Comparison of ENCODE assay signal across 22 cellular contexts in genomic region chr2:235734168-235734567, GRCh38.
DNase-seq lines count a peak whose midpoint lies in the region; ATAC-seq and TF ChIP-seq lines count a peak whose summit lies in the region.
"Had no signal": no experiment of that assay in that cellular context is flagged by ENCODE, and none has a peak within 500 bp of the region (broad histone marks: within the 10 kb centered on the region; RNA-seq: fewer than 3 reads in every experiment).

No MANE protein-coding gene starts in this region.

- no peak for TF ChIP-seq POLR2A in esophagus muscularis mucosa (IDR thresholded peaks at IDR 0.05; ENCODE audit: low read depth)
- no peak for TF ChIP-seq POLR2A in vagina (IDR thresholded peaks at IDR 0.05)

- no peak overlapping the region for H4K8ac ChIP-seq in mesenchymal stem cell (ENCODE audit: low read length)

- H4K91ac ChIP-seq in mesenchymal stem cell (ENCODE audit: low read length), result no peak overlapping the region

- no peak overlapping the region for H3K4me2 ChIP-seq in mesenchymal stem cell (ENCODE audit: low read length, poor library complexity, severe bottlenecking)

- no peak overlapping the region for H2AFZ ChIP-seq in mesenchymal stem cell (ENCODE audit: low read depth, low read length)

- TF ChIP-seq CTCF in heart right ventricle (IDR thresholded peaks at IDR 0.05) (no peak), esophagus muscularis mucosa (IDR thresholded peaks at IDR 0.05) (no peak), vagina (IDR thresholded peaks at IDR 0.05) (no peak)

- H3K9ac ChIP-seq in mesenchymal stem cell (ENCODE audit: low read length), result peak overlapping the region; percentile 76

- no peak for DNase-seq in heart right ventricle
- no peak for DNase-seq in Right ventricle myocardium superior
- no peak for DNase-seq in esophagus muscularis mucosa (ENCODE audit: extremely low spot score)
- DNase-seq in mesenchymal stem cell, result no peak
- no peak for DNase-seq in vagina (ENCODE audit: extremely low spot score in 2 of 2)
- no peak for DNase-seq in NCI-H69 (lab: John Stamatoyannopoulos, UW)
- no peak for DNase-seq in GDM1 (lab: John Stamatoyannopoulos, UW)
- DNase-seq: 8988T; ACHN; BE2C; CD8-positive, alpha-beta memory T cell; DMS153; DND-41; NCI-H1048; NCI-H1417; NCI-H1694; NCI-H2029 treated with DMSO at 0.1 percent for 48 hours; NCI-H446 treated with DMSO at 0.1 percent for 48 hours; NCI-H526; SIG-M5 had no signal

- H3K27ac ChIP-seq in heart right ventricle (peak overlapping the region in 8 of 10 donors; percentile 21 to 57 (median 40)), esophagus muscularis mucosa (replicated peaks in 1 of 4) (peak overlapping the region; percentile 9 to 66 (median 53)), mesenchymal stem cell (ENCODE audit: low read length, poor library complexity, severe bottlenecking) (no peak overlapping the region), vagina (peak overlapping the region; percentile 44)
- H3K27ac ChIP-seq: RWPE1 had no signal

- H3K23ac ChIP-seq in mesenchymal stem cell (ENCODE audit: low read length in 2 of 2), result no peak overlapping the region

- intact Hi-C loops in heart right ventricle (cut with DNase I) (no loop called here), Right ventricle myocardium superior (cut with DNase I) (no loop called here), esophagus muscularis mucosa (cut with DNase I) (no loop called here), vagina (cut with DNase I) (no loop called here)

- TF ChIP-seq EP300 in esophagus muscularis mucosa (IDR thresholded peaks at IDR 0.05), result no peak

- H2BK120ac ChIP-seq in mesenchymal stem cell (ENCODE audit: low read depth, low read length), result no peak overlapping the region

- H3K4ac ChIP-seq in mesenchymal stem cell (ENCODE audit: low read depth in 1 of 2, low read length in 2 of 2), result no peak overlapping the region

- H3K27me3 ChIP-seq in heart right ventricle, result no peaks in the 10 kb centered on the region
- no peaks in the 10 kb centered on the region for H3K27me3 ChIP-seq in esophagus muscularis mucosa
- no peaks in the 10 kb centered on the region for H3K27me3 ChIP-seq in mesenchymal stem cell (ENCODE audit: control insufficient read depth in 1 of 2, insufficient read depth in 1 of 2, low read length in 2 of 2)
- H3K27me3 ChIP-seq in vagina, result no peaks in the 10 kb centered on the region
- H3K27me3 ChIP-seq: BE2C had no signal

- no peak overlapping the region for H3K14ac ChIP-seq in mesenchymal stem cell (ENCODE audit: low read length in 2 of 2)

- H3K9me3 ChIP-seq in heart right ventricle (no peaks in the 10 kb centered on the region), esophagus muscularis mucosa (no peaks in the 10 kb centered on the region), mesenchymal stem cell (ENCODE audit: control insufficient read depth, low read length) (no peaks in the 10 kb centered on the region), vagina (no peaks in the 10 kb centered on the region)
- H3K9me3 ChIP-seq: BE2C had no signal

- H2AK5ac ChIP-seq in mesenchymal stem cell (ENCODE audit: low read length, severe bottlenecking), result no peak overlapping the region

- H2BK15ac ChIP-seq in mesenchymal stem cell (ENCODE audit: low read depth, poor library complexity, severe bottlenecking), result no peak overlapping the region

- H3K4me1 ChIP-seq in heart right ventricle (peaks cover 0 to 13% (median 2%) of the 10 kb centered on the region in 9 donors), esophagus muscularis mucosa (peaks cover 0 to 17% (median 10%) of the 10 kb centered on the region in 4 donors), mesenchymal stem cell (ENCODE audit: control insufficient read depth, insufficient read depth, low read depth, low read length) (no peaks in the 10 kb centered on the region), vagina (peaks cover 9% of the 10 kb centered on the region)

- WGBS in heart right ventricle, 2 donors, result 80 to 87% methylated on average over 7 of the region's 7 CpGs
- WGBS in esophagus muscularis mucosa, result 81% methylated on average over 7 of the region's 7 CpGs
- WGBS in mesenchymal stem cell, result 93% methylated on average over 7 of the region's 7 CpGs

- no peak overlapping the region for H3K18ac ChIP-seq in mesenchymal stem cell (ENCODE audit: low read depth in 1 of 2, low read length in 2 of 2)

- ATAC-seq in heart right ventricle (peak in 1 of 8 donors; percentile 25), Right ventricle myocardium superior (ENCODE audit: poor library complexity) (no peak)
- ATAC-seq: Panc1 had no signal

- no peaks in the 10 kb centered on the region for H3K36me3 ChIP-seq in heart right ventricle
- H3K36me3 ChIP-seq in esophagus muscularis mucosa, result peaks cover 0 to 7% (median 2%) of the 10 kb centered on the region in 4 donors
- peaks cover 9 to 20% of the 10 kb centered on the region in 2 experiments for H3K36me3 ChIP-seq in mesenchymal stem cell (ENCODE audit: control insufficient read depth in 1 of 2, insufficient read depth in 2 of 2, low read depth in 1 of 2, low read length in 2 of 2)
- H3K36me3 ChIP-seq in vagina, result no peaks in the 10 kb centered on the region
- H3K36me3 ChIP-seq: BE2C had no signal

- H3K4me3 ChIP-seq in heart right ventricle (no peak overlapping the region), esophagus muscularis mucosa (no peak overlapping the region), mesenchymal stem cell (ENCODE audit: insufficient read depth in 1 of 2, low read depth in 1 of 2, low read length in 2 of 2) (peak overlapping the region in 1 of 2 experiments; percentile 70), vagina (no peak overlapping the region)

- H2BK5ac ChIP-seq in mesenchymal stem cell (ENCODE audit: low read depth, low read length, poor library complexity, severe bottlenecking), result no peak overlapping the region

- H3K79me1 ChIP-seq in mesenchymal stem cell (replicated peaks; ENCODE audit: low read length, poor library complexity, severe bottlenecking), result peaks cover 34% of the 10 kb centered on the region

- H2BK12ac ChIP-seq in mesenchymal stem cell (ENCODE audit: low read length in 2 of 2), result no peak overlapping the region
